In the genomic region with DNA sequence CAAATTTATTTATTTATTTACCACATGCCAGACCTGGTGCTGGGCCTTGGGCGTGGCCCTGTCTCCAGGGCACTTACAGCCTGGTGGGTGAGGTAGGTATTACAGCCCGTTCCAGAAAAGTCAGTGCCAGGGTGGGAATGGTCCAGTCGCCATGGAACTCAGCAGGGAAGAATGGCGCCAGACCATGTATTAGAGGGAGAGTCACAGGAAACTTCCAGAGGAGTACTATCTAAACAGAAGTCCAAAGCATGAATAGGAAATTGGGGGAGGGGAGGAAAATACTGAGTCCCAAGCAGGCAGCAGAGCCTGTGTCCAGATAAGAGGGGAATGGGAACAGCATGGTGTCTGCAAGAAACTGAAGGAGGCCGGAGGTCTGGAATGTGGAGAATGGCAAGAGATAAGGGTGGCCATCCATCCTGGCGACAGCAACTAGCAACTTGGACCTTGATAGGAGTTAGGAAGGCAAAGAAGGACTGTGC, we compare ENCODE assay signal across 10 cellular contexts. TPM values are rescaled to one million over a fixed set of nuclear protein-coding genes. Genes with fewer than 3 reads are reported as not detected.
DNase-seq lines count a peak whose midpoint lies in the region; ATAC-seq and TF ChIP-seq lines count a peak whose summit lies in the region.
"Had no signal": no experiment of that assay in that cellular context is flagged by ENCODE, and none has a peak within 500 bp of the region (broad histone marks: within the 10 kb centered on the region; RNA-seq: fewer than 3 reads in every experiment).

No MANE protein-coding gene starts in this region.

- H3K9me3 ChIP-seq in left ventricle myocardium inferior (replicated peaks) (no peaks in the 10 kb centered on the region), T-helper 17 cell (ENCODE audit: control insufficient read depth, low read length, poor library complexity, severe bottlenecking) (no peaks in the 10 kb centered on the region), upper lobe of right lung (no peaks in the 10 kb centered on the region)
- H3K9me3 ChIP-seq: HAP-1 had no signal

- peaks cover 45% of the 10 kb centered on the region for H3K4me1 Mint-ChIP-seq in T-helper 17 cell

- H3K4me1 ChIP-seq in left ventricle myocardium inferior (peaks cover 51% of the 10 kb centered on the region), upper lobe of right lung (peaks cover 36% of the 10 kb centered on the region)

- no peak overlapping the region for H3K4me3 Mint-ChIP-seq in T-helper 17 cell

- intact Hi-C loops in left ventricle myocardium inferior (cut with micrococcal nuclease) = no loop called here
- intact Hi-C loops in cardiac septum (cut with DNase I) = no loop called here
- intact Hi-C loops in upper lobe of right lung (cut with DNase I) = no loop called here

- H3K27ac ChIP-seq in left ventricle myocardium inferior (replicated peaks) = no peak overlapping the region
- H3K27ac ChIP-seq in upper lobe of right lung = peak overlapping the region; percentile 17

- ATAC-seq in T-helper 17 cell (peak; percentile 53), upper lobe of right lung (peak; percentile 15), HG03565 (IDR thresholded peaks at IDR 0.05; ENCODE audit: unreplicated experiment) (no peak)

- H3K4me3 ChIP-seq in left ventricle myocardium inferior (no peak overlapping the region), upper lobe of right lung (no peak overlapping the region)
- H3K4me3 ChIP-seq: HAP-1 had no signal

- TF ChIP-seq CTCF in left ventricle myocardium inferior (IDR thresholded peaks at IDR 0.05; ENCODE audit: borderline replicate concordance) (peak; percentile 33), upper lobe of right lung (IDR thresholded peaks at IDR 0.05) (peak; percentile 39)

- peak overlapping the region; percentile 9 for H3K27ac Mint-ChIP-seq in T-helper 17 cell

- H3K27me3 ChIP-seq in left ventricle myocardium inferior (ENCODE audit: low read depth) (no peaks in the 10 kb centered on the region), upper lobe of right lung (no peaks in the 10 kb centered on the region)

- peaks cover 7% of the 10 kb centered on the region for H3K36me3 Mint-ChIP-seq in T-helper 17 cell (ENCODE audit: low read depth)

- H3K36me3 ChIP-seq in left ventricle myocardium inferior (no peaks in the 10 kb centered on the region), upper lobe of right lung (peaks cover 15% of the 10 kb centered on the region)
- H3K36me3 ChIP-seq: HAP-1 had no signal

- H3K27me3 Mint-ChIP-seq in T-helper 17 cell = no peaks in the 10 kb centered on the region

- DNase-seq in left ventricle myocardium inferior (no peak), cardiac septum (ENCODE audit: low spot score) (no peak), T-helper 17 cell (no peak), iPS-NIHi7 (ENCODE audit: extremely low spot score) (peak; percentile 53), upper lobe of right lung (no peak), RPMI8226 (no peak)
- DNase-seq in effector CD8-positive, alpha-beta T cell (lab: John Stamatoyannopoulos, UW) = no peak
- DNase-seq: NCI-H1694 had no signal

RNA-seq across cellular contexts. Expression of gene SH3BP5, which starts 27.0 kb away (rescaled TPM):
- 8.8 TPM for total RNA-seq in left ventricle myocardium inferior
- 11.4 TPM for total RNA-seq in cardiac septum
- 10 to 100 TPM; 50.7 to 78.4 TPM for total RNA-seq in T-helper 17 cell
- total RNA-seq in upper lobe of right lung = 110 TPM
